ENCODE assay signal across 1 cellular context in the genomic region with DNA sequence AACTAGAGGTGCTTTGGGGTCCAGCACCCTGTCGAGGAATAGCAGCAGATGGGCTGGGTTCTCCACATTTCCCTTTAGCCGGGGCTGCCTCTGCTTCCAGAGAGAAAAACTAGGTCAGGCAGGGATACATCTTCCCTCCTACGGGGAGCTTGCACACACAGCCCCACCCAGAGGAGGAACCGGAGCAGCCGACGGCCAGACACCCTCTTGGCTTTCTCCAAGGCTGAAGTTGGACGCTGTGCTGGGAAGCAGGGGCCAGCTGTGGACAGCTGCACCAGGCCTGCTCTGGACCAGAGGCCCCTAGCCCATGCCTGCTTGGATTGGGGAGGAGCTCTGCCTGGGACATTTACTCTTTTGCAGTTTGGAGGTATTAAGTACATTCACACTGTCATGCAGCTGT.
TF ChIP-seq lines count a peak whose summit lies in the region.

No MANE protein-coding gene starts in this region.

TF ChIP-seq in K562, 482 proteins besides CTCF, POLR2A, EP300 and RAD21:
- TF ChIP-seq CBFA2T2 (conservative IDR thresholded peaks at IDR 0.05): no peak
- no peak for TF ChIP-seq RBM25 (IDR thresholded peaks at IDR 0.05; ENCODE audit: low read depth, low read length, severe bottlenecking)
- no peak for TF ChIP-seq RBM15 (IDR thresholded peaks at IDR 0.05; ENCODE audit: insufficient read depth, low read length)
- no peak for TF ChIP-seq SOX6 (IDR thresholded peaks at IDR 0.05)
- TF ChIP-seq NELFE (IDR thresholded peaks at IDR 0.05; ENCODE audit: insufficient read depth, insufficient read length): no peak
- no peak for TF ChIP-seq ZC3H8 (IDR thresholded peaks at IDR 0.05)
- TF ChIP-seq CSDE1 (IDR thresholded peaks at IDR 0.05): no peak
- TF ChIP-seq ZNF583 (CRISPR knock-in tag; IDR thresholded peaks at IDR 0.05): no peak
- TF ChIP-seq ZNF584 (CRISPR knock-in tag; IDR thresholded peaks at IDR 0.05; ENCODE audit: low read depth): no peak
- no peak for TF ChIP-seq ILK (tag; IDR thresholded peaks at IDR 0.05; ENCODE audit: borderline replicate concordance, low read depth)
- TF ChIP-seq HDAC1 (IDR thresholded peaks at IDR 0.05): no peak
